Comparison of ENCODE assay signal across 14 cellular contexts in the genomic region with DNA sequence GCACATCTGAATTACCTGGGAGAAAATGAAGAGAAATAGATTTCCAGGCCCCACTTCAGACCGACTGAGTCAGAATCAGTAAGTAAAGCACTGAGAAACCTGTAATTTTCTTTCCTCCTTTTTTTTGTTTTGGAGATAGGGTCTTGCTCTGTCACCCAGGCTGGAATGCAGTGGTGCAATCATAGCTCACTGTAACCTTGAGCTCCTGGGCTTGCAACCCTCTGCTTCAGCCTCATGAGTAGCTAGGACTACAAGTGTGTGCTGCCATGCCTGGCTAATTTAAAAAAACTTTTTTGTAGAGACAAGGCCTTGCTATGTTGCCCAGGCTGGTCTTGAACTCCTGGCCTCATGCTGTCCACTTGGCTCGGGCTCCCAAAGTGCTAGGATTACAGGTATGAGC.
DNase-seq lines count a peak whose midpoint lies in the region; ATAC-seq and TF ChIP-seq lines count a peak whose summit lies in the region.
"Had no signal": no experiment of that assay in that cellular context is flagged by ENCODE, and none has a peak within 500 bp of the region (broad histone marks: within the 10 kb centered on the region; RNA-seq: fewer than 3 reads in every experiment).

No MANE protein-coding gene starts in this region.

- H3K27ac Mint-ChIP-seq in nephron progenitor cell: peak overlapping the region; percentile 49

- no peaks in the 10 kb centered on the region for H3F3A ChIP-seq in PC-9 (ENCODE audit: insufficient read depth, low read depth)

- H3K27me3 ChIP-seq in PC-9 (ENCODE audit: insufficient read depth, low read depth): no peaks in the 10 kb centered on the region
- H3K27me3 ChIP-seq: BE2C had no signal

- no peak overlapping the region for H3K27ac ChIP-seq in PC-9
- no peak overlapping the region for H3K27ac ChIP-seq in caudate nucleus (ENCODE audit: low read depth, low read length)
- H3K27ac ChIP-seq: C4-2B had no signal

- H3K4me1 Mint-ChIP-seq in nephron progenitor cell: peaks cover 34% of the 10 kb centered on the region
- H3K4me1 Mint-ChIP-seq: CD4-positive, alpha-beta memory T cell had no signal

- no peak for ATAC-seq in HG03469 (IDR thresholded peaks at IDR 0.05; ENCODE audit: unreplicated experiment)

- H3K4me3 ChIP-seq in PC-9: no peak overlapping the region

- CTCF ChIA-PET in PC-9 (lab: Charles Lee): no interaction called here

- H3K4me1 ChIP-seq in PC-9 (replicated peaks; ENCODE audit: insufficient read depth): peaks cover 12% of the 10 kb centered on the region
- H3K4me1 ChIP-seq: BE2C had no signal

- H3K36me3 Mint-ChIP-seq in nephron progenitor cell (ENCODE audit: low read depth): no peaks in the 10 kb centered on the region
- H3K36me3 Mint-ChIP-seq: CD4-positive, alpha-beta memory T cell had no signal

- no peaks in the 10 kb centered on the region for H3K9me3 ChIP-seq in PC-9 (ENCODE audit: insufficient read depth, low read depth)
- H3K9me3 ChIP-seq: BE2C had no signal

- DNase-seq in EL (peak; percentile 25), PC-9 (no peak), nephron progenitor cell (no peak), NAMALWA (ENCODE audit: low spot score) (no peak), caudate nucleus (lab: John Stamatoyannopoulos, UW) (no peak)
- DNase-seq in activated naive CD4-positive, alpha-beta T cell treated with Interleukin-2 at 50 U/mL for 16 hours: no peak
- DNase-seq: BE2C; CD4-positive, alpha-beta memory T cell; DMS153; DND-41; H7; IMR-90 had no signal

- H3K9me2 ChIP-seq in PC-9 (ENCODE audit: insufficient read depth): no peaks in the 10 kb centered on the region

- BruUV-seq in PC-9 (replicated peaks; lab: Mats Ljungman, UMichigan): no TSS peak

- POLR2A ChIA-PET in PC-9 (lab: Charles Lee; ENCODE audit: unreplicated experiment): no interaction called here

- intact Hi-C loops in PC-9 (cut with micrococcal nuclease; ENCODE audit: unreplicated experiment): no loop called here

- H4K20me1 ChIP-seq in PC-9 (ENCODE audit: insufficient read depth): no peaks in the 10 kb centered on the region

- H3K4me2 ChIP-seq in PC-9: no peak overlapping the region

- no peaks in the 10 kb centered on the region for H3K79me2 ChIP-seq in PC-9 (ENCODE audit: low read depth)

- TF ChIP-seq CTCF in PC-9 (conservative IDR thresholded peaks at IDR 0.05) (no peak), nephron progenitor cell (IDR thresholded peaks at IDR 0.05) (no peak)

- H2AFZ ChIP-seq in PC-9: 0 out of 2 replicates have a peak overlapping the region, but pooled peaks have one; percentile 3

- no peaks in the 10 kb centered on the region for H3K36me3 ChIP-seq in PC-9 (ENCODE audit: low read depth)
- H3K36me3 ChIP-seq: BE2C had no signal

- peaks cover 36% of the 10 kb centered on the region for H3K9me3 Mint-ChIP-seq in nephron progenitor cell

- H3K27me3 Mint-ChIP-seq in nephron progenitor cell (ENCODE audit: low read depth, poor library complexity): peaks cover 4% of the 10 kb centered on the region

- no peak overlapping the region for H3K4me3 Mint-ChIP-seq in nephron progenitor cell
- H3K4me3 Mint-ChIP-seq: CD4-positive, alpha-beta memory T cell had no signal
